Comparison of ENCODE assay signal across 7 cellular contexts in genomic region chr17:38730526-38731379, GRCh38. TPM values are rescaled to one million over a fixed set of nuclear protein-coding genes. Genes with fewer than 3 reads are reported as not detected.
DNase-seq lines count a peak whose midpoint lies in the region; ATAC-seq and TF ChIP-seq lines count a peak whose summit lies in the region.

No MANE protein-coding gene starts in this region.

- H3K27ac ChIP-seq in gastroesophageal sphincter, result peak overlapping the region; percentile 76 to 94 (median 92)
- peak overlapping the region; percentile 91 for H3K27ac ChIP-seq in neutrophil

- DNase-seq in GM03348 (ENCODE audit: low spot score) (peak; percentile 69), NAMALWA (ENCODE audit: low spot score) (peak; percentile 39), ecto neural progenitor cell (ENCODE audit: low spot score) (no peak)
- DNase-seq in activated CD8-positive, alpha-beta T cell treated with anti-CD3 and anti-CD28 coated beads for 36 hours, result peak; percentile 39

- H3K4me3 ChIP-seq in gastroesophageal sphincter (peak overlapping the region; percentile 73 to 81), neutrophil (ENCODE audit: low read depth in 1 of 2, low read length in 1 of 2) (peak overlapping the region; percentile 55)

- no peaks in the 10 kb centered on the region for H3K9me3 Mint-ChIP-seq in activated CD8-positive, alpha-beta T cell treated with anti-CD3 and anti-CD28 coated beads for 36 hours

- peaks cover 80% of the 10 kb centered on the region for H3K4me1 Mint-ChIP-seq in activated CD8-positive, alpha-beta T cell treated with anti-CD3 and anti-CD28 coated beads for 36 hours (ENCODE audit: low read depth)

- ATAC-seq in activated CD8-positive, alpha-beta T cell treated with anti-CD3 and anti-CD28 coated beads for 36 hours, result no peak
- peak; percentile 56 for ATAC-seq in gastroesophageal sphincter
- ATAC-seq in HG03378 (IDR thresholded peaks at IDR 0.05; ENCODE audit: unreplicated experiment), result no peak

- TF ChIP-seq CTCF in activated CD8-positive, alpha-beta T cell treated with anti-CD3 and anti-CD28 coated beads for 36 hours (IDR thresholded peaks at IDR 0.05), result no peak
- no peak for TF ChIP-seq CTCF in gastroesophageal sphincter (IDR thresholded peaks at IDR 0.05)
- no peak for TF ChIP-seq CTCF in neutrophil (IDR thresholded peaks at IDR 0.05)

- intact Hi-C loops in activated CD8-positive, alpha-beta T cell treated with anti-CD3 and anti-CD28 coated beads for 36 hours (cut with micrococcal nuclease), result loop anchor here (5.0 kb wide), 1 partner anchor 33 kb away; no protein-coding TSS in a partner anchor

- peaks cover 32% of the 10 kb centered on the region for H3K36me3 Mint-ChIP-seq in activated CD8-positive, alpha-beta T cell treated with anti-CD3 and anti-CD28 coated beads for 36 hours (ENCODE audit: low read depth)

- WGBS in gastroesophageal sphincter (ENCODE audit: low coverage in 1 of 2), 2 donors, result 1 to 9% methylated on average over 7 to 12 of the region's 27 CpGs

- TF ChIP-seq EP300 in gastroesophageal sphincter (IDR thresholded peaks at IDR 0.05), result no peak

- peak overlapping the region; percentile 89 for H3K4me3 Mint-ChIP-seq in activated CD8-positive, alpha-beta T cell treated with anti-CD3 and anti-CD28 coated beads for 36 hours

- peak overlapping the region; percentile 94 for H3K27ac Mint-ChIP-seq in activated CD8-positive, alpha-beta T cell treated with anti-CD3 and anti-CD28 coated beads for 36 hours

- peaks cover 0 to 38% of the 10 kb centered on the region in 2 donors for H3K36me3 ChIP-seq in gastroesophageal sphincter
- no peaks in the 10 kb centered on the region for H3K36me3 ChIP-seq in neutrophil

- no peaks in the 10 kb centered on the region for H3K27me3 Mint-ChIP-seq in activated CD8-positive, alpha-beta T cell treated with anti-CD3 and anti-CD28 coated beads for 36 hours

- CTCF ChIA-PET in activated CD8-positive, alpha-beta T cell treated with anti-CD3 and anti-CD28 coated beads for 36 hours (lab: Charles Lee), result interaction anchor here (0.7 to 9.4 kb wide), 12 partner anchors 11 to 422 kb away, joined by 3 to 160 read pairs (median 4); partner anchors contain the start of genes EPOP and PSMB3

- no peaks in the 10 kb centered on the region for H3K27me3 ChIP-seq in gastroesophageal sphincter
- peaks cover 5% of the 10 kb centered on the region for H3K27me3 ChIP-seq in neutrophil

- POLR2A ChIA-PET in activated CD8-positive, alpha-beta T cell treated with anti-CD3 and anti-CD28 coated beads for 36 hours (lab: Charles Lee), result interaction anchor here (0.9 to 2.5 kb wide), 16 partner anchors 8 to 64 kb away, joined by 3 to 13 read pairs (median 5); partner anchors contain the start of gene MLLT6

- no peaks in the 10 kb centered on the region for H3K9me3 ChIP-seq in gastroesophageal sphincter
- H3K9me3 ChIP-seq in neutrophil, result no peaks in the 10 kb centered on the region

- no peak for TF ChIP-seq POLR2A in gastroesophageal sphincter (IDR thresholded peaks at IDR 0.05)

- H3K4me1 ChIP-seq in gastroesophageal sphincter (peaks cover 0 to 72% (median 17%) of the 10 kb centered on the region in 3 donors), neutrophil (ENCODE audit: control insufficient read depth in 1 of 2, insufficient read depth in 1 of 2, low read depth in 1 of 2, low read length in 1 of 2) (peaks cover 36 to 39% of the 10 kb centered on the region in 2 experiments)

RNA-seq across cellular contexts. Expression of gene CISD3, which starts 0.6 kb away (rescaled TPM):
- total RNA-seq in activated CD8-positive, alpha-beta T cell treated with anti-CD3 and anti-CD28 coated beads for 36 hours, result 10 to 100 TPM; 43.2 to 44.2 TPM
- total RNA-seq in gastroesophageal sphincter, result 10 to 100 TPM in 2 of 4 donors, 1 to 10 TPM in 2; 8.5 to 14.9 (median 11.1) TPM

RNA-seq across cellular contexts. Expression of gene PCGF2, which starts 17.4 kb away (rescaled TPM):
- 1 to 10 TPM in 1 of 2 experiments, under 1 TPM in 1; 0.50 to 1.2 TPM for total RNA-seq in activated CD8-positive, alpha-beta T cell treated with anti-CD3 and anti-CD28 coated beads for 36 hours
- 10 to 100 TPM in 1 of 4 donors, 1 to 10 TPM in 3; 6.4 to 13.0 (median 9.7) TPM for total RNA-seq in gastroesophageal sphincter

RNA-seq across cellular contexts. Expression of gene PSMB3, which starts 21.8 kb away (rescaled TPM):
- total RNA-seq in activated CD8-positive, alpha-beta T cell treated with anti-CD3 and anti-CD28 coated beads for 36 hours, result 100 to 1,000 TPM; 275 to 279 TPM
- total RNA-seq in gastroesophageal sphincter, result 100 to 1,000 TPM; 107 to 123 (median 117) TPM

RNA-seq across cellular contexts. Expression of gene MLLT6, which starts 25.7 kb away (rescaled TPM):
- total RNA-seq in activated CD8-positive, alpha-beta T cell treated with anti-CD3 and anti-CD28 coated beads for 36 hours, result 100 to 1,000 TPM; 145 to 148 TPM
- 100 to 1,000 TPM in 1 of 4 donors, 10 to 100 TPM in 3; 55.6 to 101 (median 77.9) TPM for total RNA-seq in gastroesophageal sphincter

RNA-seq across cellular contexts. Expression of gene EPOP, which starts 56.0 kb away (rescaled TPM):
- total RNA-seq in activated CD8-positive, alpha-beta T cell treated with anti-CD3 and anti-CD28 coated beads for 36 hours, result 10 to 100 TPM; 31.8 to 32.2 TPM
- 1 to 10 TPM in 3 of 4 donors, under 1 TPM in 1; 0.31 to 3.5 (median 1.5) TPM for total RNA-seq in gastroesophageal sphincter
